8 cellular contexts compared by ENCODE assay signal in the genomic region with DNA sequence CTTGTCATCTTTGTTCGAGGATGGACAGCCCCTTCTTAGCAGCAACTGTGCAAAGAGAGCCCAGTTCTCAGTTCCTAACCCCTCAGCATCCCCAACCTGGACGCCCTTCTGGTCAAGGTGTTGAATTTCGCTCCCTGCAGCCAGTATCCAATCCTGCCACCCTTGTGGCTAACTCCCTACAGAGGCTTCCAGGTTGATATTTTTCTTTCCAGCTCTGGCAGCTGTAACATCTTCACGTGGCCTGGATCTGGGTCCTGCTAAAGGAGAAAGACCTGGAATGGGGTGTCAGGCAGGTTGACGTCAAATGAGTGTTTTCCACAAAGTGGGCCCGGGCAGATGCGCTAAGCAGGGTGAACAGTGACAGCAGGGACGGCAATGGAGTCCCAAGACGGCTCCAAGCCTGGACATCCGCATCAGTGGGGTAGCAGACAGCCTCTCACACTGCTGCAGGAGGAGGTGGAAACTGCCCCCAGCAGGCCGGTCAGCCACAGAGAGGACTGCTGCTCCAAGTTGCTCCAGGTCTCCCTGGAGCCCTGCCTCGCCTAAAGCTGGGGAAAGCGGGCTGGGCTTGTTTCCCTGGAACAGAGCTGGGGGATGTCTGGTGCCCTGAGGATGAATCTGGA. TPM values are rescaled to one million over a fixed set of nuclear protein-coding genes. Genes with fewer than 3 reads are reported as not detected.
A peak's percentile ranks its signal among the peaks of the same experiment; 100 is the strongest.
DNase-seq lines count a peak whose midpoint lies in the region; ATAC-seq lines count a peak whose summit lies in the region.

No MANE protein-coding gene starts in this region.

- no peak overlapping the region for H2AFZ ChIP-seq in neuron (ENCODE audit: low read depth, low read length)

- DNase-seq in CD4-positive, CD25-positive, alpha-beta regulatory T cell: no peak
- no peak for DNase-seq in MG63
- DNase-seq in effector memory CD8-positive, alpha-beta T cell: no peak
- no peak for DNase-seq in AG20443 (ENCODE audit: low spot score)
- DNase-seq in globus pallidus (ENCODE audit: low spot score): no peak
- DNase-seq in DMS 273 treated with DMSO at 0.1 percent for 48 hours (lab: John Stamatoyannopoulos, UW): no peak

- no peak for ATAC-seq in CD4-positive, CD25-positive, alpha-beta regulatory T cell (ENCODE audit: low read depth in 2 of 2)
- no peak for ATAC-seq in effector memory CD8-positive, alpha-beta T cell (replicated peaks)
- ATAC-seq in HG02678 (IDR thresholded peaks at IDR 0.05; ENCODE audit: unreplicated experiment): no peak

- H3K4me3 ChIP-seq in CD4-positive, CD25-positive, alpha-beta regulatory T cell (ENCODE audit: low read depth, low read length): no peak overlapping the region
- peak overlapping the region; percentile 92 for H3K4me3 ChIP-seq in MG63
- peak overlapping the region; percentile 86 for H3K4me3 ChIP-seq in neuron (ENCODE audit: low read length)

- H3K36me3 Mint-ChIP-seq in CD4-positive, CD25-positive, alpha-beta regulatory T cell: peaks cover 18% of the 10 kb centered on the region
- H3K36me3 Mint-ChIP-seq in effector memory CD8-positive, alpha-beta T cell (ENCODE audit: insufficient read depth): peaks cover 26% of the 10 kb centered on the region

- H3K4me1 Mint-ChIP-seq in CD4-positive, CD25-positive, alpha-beta regulatory T cell: peaks cover 15 to 40% (median 24%) of the 10 kb centered on the region in 4 donors
- peaks cover 31 to 37% of the 10 kb centered on the region in 2 donors for H3K4me1 Mint-ChIP-seq in effector memory CD8-positive, alpha-beta T cell (ENCODE audit: low read depth in 2 of 2)

- H3K36me3 ChIP-seq in CD4-positive, CD25-positive, alpha-beta regulatory T cell (ENCODE audit: control insufficient read depth, insufficient read depth, low read length): peaks cover 21% of the 10 kb centered on the region
- H3K36me3 ChIP-seq in MG63 (peaks cover 34% of the 10 kb centered on the region), neuron (ENCODE audit: insufficient read depth, low read length) (peaks cover 28% of the 10 kb centered on the region)

- H3K27me3 ChIP-seq in CD4-positive, CD25-positive, alpha-beta regulatory T cell (ENCODE audit: control insufficient read depth, insufficient read depth, low read length): no peaks in the 10 kb centered on the region
- H3K27me3 ChIP-seq in MG63: no peaks in the 10 kb centered on the region; the same call in 1 of the 2 replicates
- peaks cover 26% of the 10 kb centered on the region for H3K27me3 ChIP-seq in neuron (ENCODE audit: insufficient read depth, low read length)

- no peak overlapping the region for H3K27ac ChIP-seq in CD4-positive, CD25-positive, alpha-beta regulatory T cell (ENCODE audit: insufficient read depth, low read length, poor library complexity, severe bottlenecking)

- H3K27ac Mint-ChIP-seq in CD4-positive, CD25-positive, alpha-beta regulatory T cell: peak overlapping the region; percentile 92 to 95 (median 94)
- H3K27ac Mint-ChIP-seq in effector memory CD8-positive, alpha-beta T cell: peak overlapping the region; percentile 77 to 84

- peak overlapping the region; percentile 88 to 97 (median 92) for H3K4me3 Mint-ChIP-seq in CD4-positive, CD25-positive, alpha-beta regulatory T cell
- peak overlapping the region; percentile 91 for H3K4me3 Mint-ChIP-seq in effector memory CD8-positive, alpha-beta T cell

- H3K4me1 ChIP-seq in CD4-positive, CD25-positive, alpha-beta regulatory T cell (ENCODE audit: control insufficient read depth, insufficient read depth, low read length, poor library complexity, severe bottlenecking): peaks cover 35% of the 10 kb centered on the region
- H3K4me1 ChIP-seq in neuron (ENCODE audit: insufficient read depth, low read length): peaks cover 20% of the 10 kb centered on the region

- H3K9me3 Mint-ChIP-seq in CD4-positive, CD25-positive, alpha-beta regulatory T cell: no peaks in the 10 kb centered on the region
- H3K9me3 Mint-ChIP-seq in effector memory CD8-positive, alpha-beta T cell: no peaks in the 10 kb centered on the region

- no peaks in the 10 kb centered on the region for H3K9me3 ChIP-seq in CD4-positive, CD25-positive, alpha-beta regulatory T cell (ENCODE audit: control insufficient read depth in 2 of 2, low read length in 2 of 2)
- no peaks in the 10 kb centered on the region for H3K9me3 ChIP-seq in MG63
- no peaks in the 10 kb centered on the region for H3K9me3 ChIP-seq in neuron (ENCODE audit: low read length)

- peaks cover 4% of the 10 kb centered on the region for H3K27me3 Mint-ChIP-seq in CD4-positive, CD25-positive, alpha-beta regulatory T cell
- H3K27me3 Mint-ChIP-seq in effector memory CD8-positive, alpha-beta T cell: peaks cover 8 to 17% of the 10 kb centered on the region in 2 donors

RNA-seq across cellular contexts. Expression of gene YTHDF1, which starts 1.0 kb away (rescaled TPM):
- total RNA-seq in CD4-positive, CD25-positive, alpha-beta regulatory T cell: 37.9 TPM
- 10 to 100 TPM; 28.5 to 38.4 (median 32.2) TPM for polyA plus RNA-seq in CD4-positive, CD25-positive, alpha-beta regulatory T cell
- 17.0 and 19.8 TPM in 2 replicates for total RNA-seq in MG63 (2014; rRNA removed; shearing (Covaris generic); ENCODE audit: low replicate concordance)

RNA-seq across cellular contexts. Expression of gene BIRC7, which starts 18.7 kb away (rescaled TPM):
- not detected for total RNA-seq in CD4-positive, CD25-positive, alpha-beta regulatory T cell
- not detected for polyA plus RNA-seq in CD4-positive, CD25-positive, alpha-beta regulatory T cell
- total RNA-seq in MG63 (2014; rRNA removed; shearing (Covaris generic); ENCODE audit: low replicate concordance): not detected in 2 replicates

RNA-seq across cellular contexts. Expression of gene NKAIN4, which starts 37.3 kb away (rescaled TPM):
- not detected for total RNA-seq in CD4-positive, CD25-positive, alpha-beta regulatory T cell
- polyA plus RNA-seq in CD4-positive, CD25-positive, alpha-beta regulatory T cell: not detected
- total RNA-seq in MG63 (2014; rRNA removed; shearing (Covaris generic); ENCODE audit: low replicate concordance): not detected in 2 replicates

RNA-seq across cellular contexts. Expression of gene ARFGAP1, which starts 55.7 kb away (rescaled TPM):
- 123 TPM for total RNA-seq in CD4-positive, CD25-positive, alpha-beta regulatory T cell
- 10 to 100 TPM; 17.9 to 22.3 (median 20.6) TPM for polyA plus RNA-seq in CD4-positive, CD25-positive, alpha-beta regulatory T cell
- 67.2 and 83.8 TPM in 2 replicates for total RNA-seq in MG63 (2014; rRNA removed; shearing (Covaris generic); ENCODE audit: low replicate concordance)
